In the genomic region with DNA sequence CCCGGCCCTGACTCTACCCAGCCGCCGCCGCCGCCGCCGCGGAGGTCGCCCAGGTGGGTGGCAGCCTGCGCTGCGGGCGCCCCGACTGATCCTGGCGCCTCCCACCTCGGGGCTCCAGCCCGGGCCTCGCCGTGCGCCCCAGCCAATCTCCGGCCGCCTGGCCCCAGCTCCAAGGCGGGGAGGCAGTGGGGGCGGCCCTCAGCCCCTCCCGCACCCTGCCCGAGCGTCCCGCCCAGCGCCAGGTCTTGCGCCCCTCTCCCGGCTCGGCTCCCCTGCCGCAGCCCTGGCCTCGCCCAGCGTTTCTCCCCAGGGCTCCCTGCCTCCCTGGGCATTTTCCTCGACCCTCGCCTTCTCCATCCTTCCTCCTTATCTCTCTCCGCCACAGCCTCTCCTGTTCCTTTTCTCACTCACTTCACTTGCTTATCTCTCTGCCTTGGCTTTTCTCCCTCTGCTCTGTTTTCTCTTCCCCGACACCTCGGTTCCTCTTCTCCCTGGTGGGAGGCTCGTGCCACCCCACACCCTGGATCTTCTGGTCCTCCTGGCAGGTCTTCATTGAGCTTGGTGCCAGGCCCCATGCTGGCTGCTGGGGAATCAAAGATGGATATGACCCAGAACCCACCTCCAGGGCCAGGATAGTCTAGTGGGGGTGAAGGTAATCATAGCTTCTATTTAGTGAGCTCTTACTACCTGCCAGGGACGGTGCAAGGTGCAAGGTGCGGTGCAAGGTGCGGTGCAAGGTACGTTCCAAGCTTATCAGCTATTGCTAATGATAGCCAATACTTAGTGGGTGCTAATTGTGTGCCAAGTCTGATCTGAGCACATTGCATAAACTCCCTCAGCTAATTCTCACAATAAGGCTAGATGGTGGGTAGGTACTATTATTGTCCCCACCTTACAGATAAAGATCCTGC, we compare ENCODE assay signal across 1 cellular context.
TF ChIP-seq lines count a peak whose summit lies in the region.

A gene with protein sequence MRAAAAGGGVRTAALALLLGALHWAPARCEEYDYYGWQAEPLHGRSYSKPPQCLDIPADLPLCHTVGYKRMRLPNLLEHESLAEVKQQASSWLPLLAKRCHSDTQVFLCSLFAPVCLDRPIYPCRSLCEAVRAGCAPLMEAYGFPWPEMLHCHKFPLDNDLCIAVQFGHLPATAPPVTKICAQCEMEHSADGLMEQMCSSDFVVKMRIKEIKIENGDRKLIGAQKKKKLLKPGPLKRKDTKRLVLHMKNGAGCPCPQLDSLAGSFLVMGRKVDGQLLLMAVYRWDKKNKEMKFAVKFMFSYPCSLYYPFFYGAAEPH (minus strand): TSS at position 87 of the 911 bp plus-strand sequence. CDS start 166 bp downstream, outside the sequence.

TF ChIP-seq in K562, 482 proteins besides CTCF, POLR2A, EP300 and RAD21:
- TF ChIP-seq TRIM24 (IDR thresholded peaks at IDR 0.05): peak in 1 of 2 experiments; percentile 30; a peak in 1 of 4 replicates
- TF ChIP-seq SRF (CRISPR knock-in tag; IDR thresholded peaks at IDR 0.05): peak in 1 of 2 experiments; percentile 53; a peak in 1 of 4 replicates
- TF ChIP-seq GATA2 (CRISPR knock-in tag; IDR thresholded peaks at IDR 0.05): peak; percentile 76
- TF ChIP-seq MBD2 (IDR thresholded peaks at IDR 0.05; ENCODE audit: borderline replicate concordance, low read depth): peak; percentile 34; the same call in 1 of the 2 replicates
- TF ChIP-seq BCOR (IDR thresholded peaks at IDR 0.05): peak; percentile 86
- TF ChIP-seq CBFA2T2 (conservative IDR thresholded peaks at IDR 0.05): peak; percentile 85
- 0 out of 2 replicates have a peak, but pooled peaks have one; percentile 30 for TF ChIP-seq EGR1 (conservative IDR thresholded peaks at IDR 0.05)
- no peak for TF ChIP-seq ZNF830 (CRISPR knock-in tag; IDR thresholded peaks at IDR 0.05)
- TF ChIP-seq HDAC2 (IDR thresholded peaks at IDR 0.05): peak; percentile 87
- peak; percentile 48; the same call in 1 of the 2 replicates for TF ChIP-seq MYNN (IDR thresholded peaks at IDR 0.05)
- TF ChIP-seq MYNN (CRISPR knock-in tag; IDR thresholded peaks at IDR 0.05): no peak
- TF ChIP-seq NCOR1 (IDR thresholded peaks at IDR 0.05): peak; percentile 82
- peak in 1 of 2 experiments; percentile 90; a peak in 2 of 4 replicates for TF ChIP-seq RCOR1 (IDR thresholded peaks at IDR 0.05; ENCODE audit: borderline replicate concordance in 1 of 2, low read depth in 2 of 2, low read length in 2 of 2)
- peak; percentile 89 for TF ChIP-seq TCF3 (CRISPR knock-in tag; IDR thresholded peaks at IDR 0.05)
- peak; percentile 32 for TF ChIP-seq NEUROD1 (IDR thresholded peaks at IDR 0.05; ENCODE audit: borderline replicate concordance, low read depth, low read length, partially characterized antibody)
- TF ChIP-seq HDAC1 (IDR thresholded peaks at IDR 0.05): peak in 1 of 2 experiments; percentile 89; a peak in 2 of 4 replicates
- peak; percentile 93 for TF ChIP-seq ARID1B (IDR thresholded peaks at IDR 0.05)
- peak; percentile 75 to 89 for TF ChIP-seq KDM1A (IDR thresholded peaks at IDR 0.05)
- peak; percentile 73 for TF ChIP-seq SMARCE1 (IDR thresholded peaks at IDR 0.05)
- TF ChIP-seq DPF2 (IDR thresholded peaks at IDR 0.05): peak; percentile 85
- TF ChIP-seq ZNF175 (CRISPR knock-in tag; IDR thresholded peaks at IDR 0.05; ENCODE audit: low read depth): no peak
- TF ChIP-seq, protein P1, sequence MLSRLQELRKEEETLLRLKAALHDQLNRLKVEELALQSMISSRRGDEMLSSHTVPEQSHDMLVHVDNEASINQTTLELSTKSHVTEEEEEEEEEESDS (CRISPR knock-in tag; IDR thresholded peaks at IDR 0.05): no peak
- TF ChIP-seq, protein P2, sequence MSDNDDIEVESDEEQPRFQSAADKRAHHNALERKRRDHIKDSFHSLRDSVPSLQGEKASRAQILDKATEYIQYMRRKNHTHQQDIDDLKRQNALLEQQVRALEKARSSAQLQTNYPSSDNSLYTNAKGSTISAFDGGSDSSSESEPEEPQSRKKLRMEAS (CRISPR knock-in tag; IDR thresholded peaks at IDR 0.05): peak; percentile 35; the same call in 1 of the 2 replicates
- TF ChIP-seq EHMT2 (IDR thresholded peaks at IDR 0.05): peak; percentile 73
- TF ChIP-seq CTBP1 (IDR thresholded peaks at IDR 0.05; ENCODE audit: borderline replicate concordance): peak; percentile 81; the same call in 1 of the 2 replicates
- TF ChIP-seq, protein P3, sequence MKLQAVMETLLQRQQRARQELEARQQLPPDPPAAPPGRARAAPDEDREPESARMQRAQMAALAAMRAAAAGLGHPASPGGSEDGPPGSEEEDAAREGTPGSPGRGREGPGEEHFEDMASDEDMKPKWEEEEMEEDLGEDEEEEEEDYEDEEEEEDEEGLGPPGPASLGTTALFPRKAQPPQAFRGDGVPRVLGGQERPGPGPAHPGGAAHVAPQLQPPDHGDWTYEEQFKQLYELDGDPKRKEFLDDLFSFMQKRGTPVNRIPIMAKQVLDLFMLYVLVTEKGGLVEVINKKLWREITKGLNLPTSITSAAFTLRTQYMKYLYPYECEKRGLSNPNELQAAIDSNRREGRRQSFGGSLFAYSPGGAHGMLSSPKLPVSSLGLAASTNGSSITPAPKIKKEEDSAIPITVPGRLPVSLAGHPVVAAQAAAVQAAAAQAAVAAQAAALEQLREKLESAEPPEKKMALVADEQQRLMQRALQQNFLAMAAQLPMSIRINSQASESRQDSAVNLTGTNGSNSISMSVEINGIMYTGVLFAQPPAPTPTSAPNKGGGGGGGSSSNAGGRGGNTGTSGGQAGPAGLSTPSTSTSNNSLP (IDR thresholded peaks at IDR 0.05; ENCODE audit: borderline replicate concordance, low read depth, low read length): no peak
- peak; percentile 76 for TF ChIP-seq MTA2 (IDR thresholded peaks at IDR 0.05; ENCODE audit: low read depth)
- peak; percentile 93 for TF ChIP-seq CBFA2T3 (IDR thresholded peaks at IDR 0.05)
- TF ChIP-seq MTA1 (IDR thresholded peaks at IDR 0.05; ENCODE audit: borderline replicate concordance): 0 out of 2 replicates have a peak, but pooled peaks have one; percentile 34
- TF ChIP-seq NR2C2 (CRISPR knock-in tag; IDR thresholded peaks at IDR 0.05): no peak
- no peak for TF ChIP-seq NR2C2 (tag; IDR thresholded peaks at IDR 0.05)
- TF ChIP-seq, protein P4, sequence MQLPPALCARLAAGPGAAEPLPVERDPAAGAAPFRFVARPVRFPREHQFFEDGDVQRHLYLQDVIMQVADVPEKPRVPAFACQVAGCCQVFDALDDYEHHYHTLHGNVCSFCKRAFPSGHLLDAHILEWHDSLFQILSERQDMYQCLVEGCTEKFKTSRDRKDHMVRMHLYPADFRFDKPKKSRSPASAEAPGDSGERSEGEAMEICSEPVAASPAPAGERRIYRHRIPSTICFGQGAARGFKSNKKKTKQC (CRISPR knock-in tag; IDR thresholded peaks at IDR 0.05): no peak
- peak; percentile 31; the same call in 1 of the 2 replicates for TF ChIP-seq GATAD2A (IDR thresholded peaks at IDR 0.05)
- TF ChIP-seq SMARCA4 (IDR thresholded peaks at IDR 0.05): peak; percentile 81
- no peak for TF ChIP-seq CREM (IDR thresholded peaks at IDR 0.05; ENCODE audit: low read depth)
- TF ChIP-seq, protein P5, sequence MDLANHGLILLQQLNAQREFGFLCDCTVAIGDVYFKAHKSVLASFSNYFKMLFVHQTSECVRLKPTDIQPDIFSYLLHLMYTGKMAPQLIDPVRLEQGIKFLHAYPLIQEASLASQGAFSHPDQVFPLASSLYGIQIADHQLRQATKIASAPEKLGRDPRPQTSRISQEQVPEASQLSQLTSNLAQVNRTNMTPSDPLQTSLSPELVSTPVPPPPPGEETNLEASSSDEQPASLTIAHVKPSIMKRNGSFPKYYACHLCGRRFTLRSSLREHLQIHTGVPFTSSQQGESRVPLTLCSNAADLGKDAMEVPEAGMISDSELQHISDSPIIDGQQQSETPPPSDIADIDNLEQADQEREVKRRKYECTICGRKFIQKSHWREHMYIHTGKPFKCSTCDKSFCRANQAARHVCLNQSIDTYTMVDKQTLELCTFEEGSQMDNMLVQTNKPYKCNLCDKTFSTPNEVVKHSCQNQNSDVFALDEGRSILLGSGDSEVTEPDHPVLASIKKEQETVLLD (IDR thresholded peaks at IDR 0.05): peak; percentile 62
- peak; percentile 60; the same call in 1 of the 2 replicates for TF ChIP-seq PHB2 (IDR thresholded peaks at IDR 0.05; ENCODE audit: low read depth)
- TF ChIP-seq CCNT2 (IDR thresholded peaks at IDR 0.05; ENCODE audit: borderline replicate concordance, extremely low read depth, insufficient read length, low read depth, low read length): peak; percentile 39
- peak; percentile 75 for TF ChIP-seq TEAD4 (IDR thresholded peaks at IDR 0.05; ENCODE audit: low read length)
- TF ChIP-seq TEAD4 (CRISPR knock-in tag; IDR thresholded peaks at IDR 0.05; ENCODE audit: borderline replicate concordance): no peak
- TF ChIP-seq, protein P6, sequence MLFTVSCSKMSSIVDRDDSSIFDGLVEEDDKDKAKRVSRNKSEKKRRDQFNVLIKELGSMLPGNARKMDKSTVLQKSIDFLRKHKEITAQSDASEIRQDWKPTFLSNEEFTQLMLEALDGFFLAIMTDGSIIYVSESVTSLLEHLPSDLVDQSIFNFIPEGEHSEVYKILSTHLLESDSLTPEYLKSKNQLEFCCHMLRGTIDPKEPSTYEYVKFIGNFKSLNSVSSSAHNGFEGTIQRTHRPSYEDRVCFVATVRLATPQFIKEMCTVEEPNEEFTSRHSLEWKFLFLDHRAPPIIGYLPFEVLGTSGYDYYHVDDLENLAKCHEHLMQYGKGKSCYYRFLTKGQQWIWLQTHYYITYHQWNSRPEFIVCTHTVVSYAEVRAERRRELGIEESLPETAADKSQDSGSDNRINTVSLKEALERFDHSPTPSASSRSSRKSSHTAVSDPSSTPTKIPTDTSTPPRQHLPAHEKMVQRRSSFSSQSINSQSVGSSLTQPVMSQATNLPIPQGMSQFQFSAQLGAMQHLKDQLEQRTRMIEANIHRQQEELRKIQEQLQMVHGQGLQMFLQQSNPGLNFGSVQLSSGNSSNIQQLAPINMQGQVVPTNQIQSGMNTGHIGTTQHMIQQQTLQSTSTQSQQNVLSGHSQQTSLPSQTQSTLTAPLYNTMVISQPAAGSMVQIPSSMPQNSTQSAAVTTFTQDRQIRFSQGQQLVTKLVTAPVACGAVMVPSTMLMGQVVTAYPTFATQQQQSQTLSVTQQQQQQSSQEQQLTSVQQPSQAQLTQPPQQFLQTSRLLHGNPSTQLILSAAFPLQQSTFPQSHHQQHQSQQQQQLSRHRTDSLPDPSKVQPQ (CRISPR knock-in tag; IDR thresholded peaks at IDR 0.05; ENCODE audit: borderline replicate concordance): no peak
- peak; percentile 41; the same call in 1 of the 2 replicates for TF ChIP-seq POLR2AphosphoS5 (IDR thresholded peaks at IDR 0.05; ENCODE audit: control insufficient read depth, insufficient read depth, low read depth, low read length)
- peak; percentile 84 for TF ChIP-seq TAL1 (IDR thresholded peaks at IDR 0.05)
- TF ChIP-seq PHTF2 (CRISPR knock-in tag; IDR thresholded peaks at IDR 0.05): no peak
- 0 out of 2 replicates have a peak, but pooled peaks have one; percentile 17 for TF ChIP-seq FOXM1 (IDR thresholded peaks at IDR 0.05; ENCODE audit: low read depth)
- TF ChIP-seq FOXM1 (CRISPR knock-in tag; IDR thresholded peaks at IDR 0.05; ENCODE audit: low read depth): no peak
- TF ChIP-seq ZEB2 (IDR thresholded peaks at IDR 0.05): peak; percentile 59; the same call in 1 of the 2 replicates
- TF ChIP-seq, protein P7, sequence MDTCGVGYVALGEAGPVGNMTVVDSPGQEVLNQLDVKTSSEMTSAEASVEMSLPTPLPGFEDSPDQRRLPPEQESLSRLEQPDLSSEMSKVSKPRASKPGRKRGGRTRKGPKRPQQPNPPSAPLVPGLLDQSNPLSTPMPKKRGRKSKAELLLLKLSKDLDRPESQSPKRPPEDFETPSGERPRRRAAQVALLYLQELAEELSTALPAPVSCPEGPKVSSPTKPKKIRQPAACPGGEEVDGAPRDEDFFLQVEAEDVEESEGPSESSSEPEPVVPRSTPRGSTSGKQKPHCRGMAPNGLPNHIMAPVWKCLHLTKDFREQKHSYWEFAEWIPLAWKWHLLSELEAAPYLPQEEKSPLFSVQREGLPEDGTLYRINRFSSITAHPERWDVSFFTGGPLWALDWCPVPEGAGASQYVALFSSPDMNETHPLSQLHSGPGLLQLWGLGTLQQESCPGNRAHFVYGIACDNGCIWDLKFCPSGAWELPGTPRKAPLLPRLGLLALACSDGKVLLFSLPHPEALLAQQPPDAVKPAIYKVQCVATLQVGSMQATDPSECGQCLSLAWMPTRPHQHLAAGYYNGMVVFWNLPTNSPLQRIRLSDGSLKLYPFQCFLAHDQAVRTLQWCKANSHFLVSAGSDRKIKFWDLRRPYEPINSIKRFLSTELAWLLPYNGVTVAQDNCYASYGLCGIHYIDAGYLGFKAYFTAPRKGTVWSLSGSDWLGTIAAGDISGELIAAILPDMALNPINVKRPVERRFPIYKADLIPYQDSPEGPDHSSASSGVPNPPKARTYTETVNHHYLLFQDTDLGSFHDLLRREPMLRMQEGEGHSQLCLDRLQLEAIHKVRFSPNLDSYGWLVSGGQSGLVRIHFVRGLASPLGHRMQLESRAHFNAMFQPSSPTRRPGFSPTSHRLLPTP (IDR thresholded peaks at IDR 0.05; ENCODE audit: borderline replicate concordance, extremely low read depth, insufficient read length): no peak
- TF ChIP-seq KLF16 (IDR thresholded peaks at IDR 0.05): peak; percentile 36; the same call in 1 of the 2 replicates
- TF ChIP-seq SPI1 (IDR thresholded peaks at IDR 0.05; ENCODE audit: borderline replicate concordance, low read depth, low read length): peak; percentile 24; the same call in 1 of the 2 replicates
- TF ChIP-seq NFIC (IDR thresholded peaks at IDR 0.05): peak; percentile 74
